25 cellular contexts compared by ENCODE assay signal in the genomic region with DNA sequence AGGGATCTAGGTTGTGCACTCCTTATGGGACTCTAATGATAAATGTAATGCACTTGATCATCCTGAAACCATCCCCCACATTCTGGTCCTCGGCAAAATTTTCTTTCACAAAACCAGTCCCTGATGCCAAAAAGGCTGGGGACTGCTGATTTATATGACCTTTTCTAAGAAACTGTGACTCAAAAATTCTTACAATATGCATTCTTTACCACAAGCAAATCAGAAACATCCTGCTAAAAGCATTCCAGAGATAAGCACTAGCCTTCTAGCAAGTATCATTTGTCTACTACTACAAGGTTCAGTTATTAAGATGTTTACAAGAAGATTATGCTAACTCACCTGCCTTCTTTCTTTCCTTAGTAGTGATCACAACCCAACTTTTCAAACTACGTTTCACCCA.
"Had no signal": no experiment of that assay in that cellular context is flagged by ENCODE, and none has a peak within 500 bp of the region (broad histone marks: within the 10 kb centered on the region; RNA-seq: fewer than 3 reads in every experiment).

No MANE protein-coding gene starts in this region.

- H3K4me1 ChIP-seq: ascending aorta, breast epithelium, esophagus muscularis mucosa, foreskin keratinocyte, lower lobe of right lung, sigmoid colon, spleen, tibial artery, vagina had no signal

- DNase-seq: activated CD4-positive, alpha-beta T cell treated with anti-CD3 and anti-CD28 coated beads, Interleukin-2, amount 10 ng/mL, durations not matched to agents 24 days and 14 days; activated CD8-positive, alpha-beta T cell treated with anti-CD3 and anti-CD28 coated beads for 36 hours; activated naive CD4-positive, alpha-beta T cell treated with anti-CD3 and anti-CD28 coated beads for 36 hours; activated T-cell treated with anti-CD3 and anti-CD28 coated beads, Interleukin-2, amount 50 U/mL, for 1 hour; effector CD8-positive, alpha-beta T cell; foreskin keratinocyte; left colon; lower lobe of right lung; midbrain; nucleus accumbens; sigmoid colon; spleen; stimulated activated CD4-positive, alpha-beta T cell treated with anti-CD3 and anti-CD28 coated beads, Interleukin-1b, Interleukin-23, amount 100 ng/mL, for 48 hours; stimulated activated naive CD4-positive, alpha-beta T cell treated with Interleukin-2 at 50 U/mL for 16 hours; substantia nigra; T-helper 1 cell; T-helper 9 cell; tibial artery had no signal

- H3K9me3 ChIP-seq: ascending aorta, breast epithelium, esophagus muscularis mucosa, lower lobe of right lung, sigmoid colon, tibial artery, vagina had no signal

- H3K79me2 ChIP-seq: hepatocyte had no signal

- H3K27me3 ChIP-seq: ascending aorta, breast epithelium, esophagus muscularis mucosa, foreskin keratinocyte, hepatocyte, sigmoid colon, spleen, tibial artery, vagina had no signal

- H3K27me3 Mint-ChIP-seq: activated CD4-positive, alpha-beta T cell treated with anti-CD3 and anti-CD28 coated beads, Interleukin-2, amount 10 ng/mL, durations not matched to agents 24 days and 14 days; activated CD8-positive, alpha-beta T cell treated with anti-CD3 and anti-CD28 coated beads for 36 hours; activated T-helper 17 cell treated with anti-CD3 and anti-CD28 coated beads, Interleukin-2, amount 50 U/mL, for 72 hours had no signal

- H3K4me2 ChIP-seq: hepatocyte had no signal

- H3K36me3 ChIP-seq: ascending aorta, breast epithelium, esophagus muscularis mucosa, lower lobe of right lung, sigmoid colon, spleen, tibial artery, vagina had no signal

- ATAC-seq: activated CD8-positive, alpha-beta T cell treated with anti-CD3 and anti-CD28 coated beads for 36 hours; activated T-helper 17 cell treated with anti-CD3 and anti-CD28 coated beads, Interleukin-2, amount 50 U/mL, for 72 hours; foreskin keratinocyte; left colon; lower lobe of right lung had no signal

- H2AFZ ChIP-seq: hepatocyte had no signal

- H3K27ac Mint-ChIP-seq: activated CD4-positive, alpha-beta T cell treated with anti-CD3 and anti-CD28 coated beads, Interleukin-2, amount 10 ng/mL, durations not matched to agents 24 days and 14 days; activated CD8-positive, alpha-beta T cell treated with anti-CD3 and anti-CD28 coated beads for 36 hours; activated naive CD4-positive, alpha-beta T cell treated with anti-CD3 and anti-CD28 coated beads for 36 hours; activated T-helper 17 cell treated with anti-CD3 and anti-CD28 coated beads, Interleukin-2, amount 50 U/mL, for 72 hours; nephron had no signal

- H3K4me1 Mint-ChIP-seq: activated CD4-positive, alpha-beta T cell treated with anti-CD3 and anti-CD28 coated beads, Interleukin-2, amount 10 ng/mL, durations not matched to agents 24 days and 14 days; activated T-helper 17 cell treated with anti-CD3 and anti-CD28 coated beads, Interleukin-2, amount 50 U/mL, for 72 hours had no signal

- H3K4me3 Mint-ChIP-seq: activated CD4-positive, alpha-beta T cell treated with anti-CD3 and anti-CD28 coated beads, Interleukin-2, amount 10 ng/mL, durations not matched to agents 24 days and 14 days; activated CD8-positive, alpha-beta T cell treated with anti-CD3 and anti-CD28 coated beads for 36 hours; activated naive CD4-positive, alpha-beta T cell treated with anti-CD3 and anti-CD28 coated beads for 36 hours; activated T-helper 17 cell treated with anti-CD3 and anti-CD28 coated beads, Interleukin-2, amount 50 U/mL, for 72 hours; nephron had no signal

- H3K9me3 Mint-ChIP-seq: activated naive CD4-positive, alpha-beta T cell treated with anti-CD3 and anti-CD28 coated beads for 36 hours had no signal

- H3K27ac ChIP-seq: ascending aorta, breast epithelium, esophagus muscularis mucosa, foreskin keratinocyte, hepatocyte, lower lobe of right lung, sigmoid colon, spleen, tibial artery, vagina had no signal

- H3K4me3 ChIP-seq: ascending aorta, breast epithelium, esophagus muscularis mucosa, hepatocyte, lower lobe of right lung, sigmoid colon, spleen, tibial artery, vagina had no signal
